20 cellular contexts compared by ENCODE assay signal in genomic region chr15:69881310-69881660, GRCh38.
A peak's percentile ranks its signal among the peaks of the same experiment; 100 is the strongest.
DNase-seq lines count a peak whose midpoint lies in the region; ATAC-seq, FAIRE-seq and TF ChIP-seq lines count a peak whose summit lies in the region.
"Had no signal": no experiment of that assay in that cellular context is flagged by ENCODE, and none has a peak within 500 bp of the region (broad histone marks: within the 10 kb centered on the region; RNA-seq: fewer than 3 reads in every experiment).

No MANE protein-coding gene starts in this region.

- peaks cover 0 to 2% (median 0%) of the 10 kb centered on the region in 3 donors for H3K9me3 Mint-ChIP-seq in IgD-negative memory B cell
- H3K9me3 Mint-ChIP-seq: activated CD4-positive, alpha-beta memory T cell treated with anti-CD3 and anti-CD28 coated beads for 36 hours; activated naive CD8-positive, alpha-beta T cell treated with anti-CD3 and anti-CD28 coated beads, Interleukin-2, amount 50 U/mL, for 24 hours; activated T-cell treated with anti-CD3 and anti-CD28 coated beads, Interleukin-2, amount 50 U/mL, for 72 hours; immature natural killer cell; nephron progenitor cell had no signal

- H4K8ac ChIP-seq in trophoblast cell (ENCODE audit: low read depth, low read length): no peak overlapping the region

- H3K79me1 ChIP-seq in trophoblast cell (ENCODE audit: low read length): no peaks in the 10 kb centered on the region

- TF ChIP-seq POLR2A in GM12878 (IDR thresholded peaks at IDR 0.05; ENCODE audit: low read depth, low read length): no peak

- H3K4me1 Mint-ChIP-seq in IgD-negative memory B cell (peaks cover 23 to 30% (median 24%) of the 10 kb centered on the region in 3 donors), T-helper 17 cell (no peaks in the 10 kb centered on the region)
- H3K4me1 Mint-ChIP-seq: immature natural killer cell had no signal

- H3K4me3 Mint-ChIP-seq in IgD-negative memory B cell (peak overlapping the region; percentile 58 to 89 (median 82)), T-helper 17 cell (no peak overlapping the region)
- H3K4me3 Mint-ChIP-seq: activated CD4-positive, alpha-beta memory T cell treated with anti-CD3 and anti-CD28 coated beads for 36 hours; activated naive CD8-positive, alpha-beta T cell treated with anti-CD3 and anti-CD28 coated beads, Interleukin-2, amount 50 U/mL, for 24 hours; activated T-cell treated with anti-CD3 and anti-CD28 coated beads, Interleukin-2, amount 50 U/mL, for 72 hours; immature natural killer cell; nephron progenitor cell; type B pancreatic cell had no signal

- no peak overlapping the region for H2AK5ac ChIP-seq in trophoblast cell (ENCODE audit: low read length)

- H3K4me2 ChIP-seq in BLaER1: peak overlapping the region; percentile 59
- peak overlapping the region; percentile 65 for H3K4me2 ChIP-seq in GM12878 (ENCODE audit: control insufficient read depth, insufficient read depth)
- H3K4me2 ChIP-seq in trophoblast cell (ENCODE audit: low read length): no peak overlapping the region

- WGBS in GM12878 (ENCODE audit: insufficient coverage, insufficient replicate concordance, low lambda C conversion rate, missing lambda C conversion rate): 0% methylated on average over 4 of the region's 4 CpGs
- WGBS in trophoblast cell (ENCODE audit: extremely low coverage, insufficient coverage, insufficient read length): no CpG with 5 or more reads among the region's 4 CpGs

- H3K9me3 ChIP-seq in BLaER1: no peaks in the 10 kb centered on the region
- H3K9me3 ChIP-seq in GM12878 (replicated peaks; ENCODE audit: control insufficient read depth, insufficient read depth, low read length): peaks cover 2% of the 10 kb centered on the region; the same call in 1 of the 3 replicates
- no peaks in the 10 kb centered on the region for H3K9me3 ChIP-seq in T-helper 17 cell (ENCODE audit: control insufficient read depth, low read length, poor library complexity, severe bottlenecking)
- peaks cover 2% of the 10 kb centered on the region for H3K9me3 ChIP-seq in trophoblast cell (ENCODE audit: insufficient read depth, low read depth, low read length)
- H3K9me3 ChIP-seq: esophagus muscularis mucosa, psoas muscle had no signal

- H3K27me3 ChIP-seq in BLaER1 (no peaks in the 10 kb centered on the region), GM12878 (replicated peaks in 1 of 2; ENCODE audit: control insufficient read depth in 2 of 2, insufficient read depth in 2 of 2, low read length in 1 of 2) (peaks cover 0 to 3% of the 10 kb centered on the region in 2 experiments; a peak in 1 of 4 replicates), dorsolateral prefrontal cortex (peaks cover 0 to 12% (median 0%) of the 10 kb centered on the region in 45 donors), trophoblast cell (ENCODE audit: insufficient read depth, low read length) (no peaks in the 10 kb centered on the region)

- H3K36me3 Mint-ChIP-seq in IgD-negative memory B cell (no peaks in the 10 kb centered on the region), T-helper 17 cell (ENCODE audit: low read depth) (no peaks in the 10 kb centered on the region)
- H3K36me3 Mint-ChIP-seq: activated CD4-positive, alpha-beta memory T cell treated with anti-CD3 and anti-CD28 coated beads for 36 hours; immature natural killer cell had no signal

- DNase-seq in GM19238 (ENCODE audit: insufficient read length, low spot score) (peak; percentile 35), GM12878 (ENCODE audit: low read depth, low spot score) (peak; percentile 3), T-helper 17 cell (no peak), mesenteric fat pad (ENCODE audit: low spot score) (no peak), dorsolateral prefrontal cortex (no peak), trophoblast cell (no peak)
- DNase-seq: activated CD4-positive, alpha-beta memory T cell treated with anti-CD3 and anti-CD28 coated beads for 36 hours; activated T-cell treated with anti-CD3 and anti-CD28 coated beads, Interleukin-2, amount 50 U/mL, for 72 hours; glutamatergic neuron; immature natural killer cell; nephron progenitor cell; psoas muscle; stimulated activated CD4-positive, alpha-beta T cell treated with anti-CD3 and anti-CD28 coated beads, Interleukin-12 subunit alpha, Interleukin-12 subunit beta, amount 100 ng/mL, for 4 hours; SW 1271 had no signal

- no TSS peak for BruUV-seq in GM12878 (replicated peaks; lab: Mats Ljungman, UMichigan)

- no peak overlapping the region for H3K23ac ChIP-seq in trophoblast cell (ENCODE audit: low read length)

- SMC1A ChIA-PET in GM12878 (lab: Charles Lee; ENCODE audit: uncharacterized antibody, unreplicated experiment): no interaction called here

- H4K91ac ChIP-seq in trophoblast cell (ENCODE audit: low read depth, low read length): no peak overlapping the region

- H3K79me2 ChIP-seq in GM12878 (ENCODE audit: control insufficient read depth, insufficient read depth, low read length) (no peaks in the 10 kb centered on the region), trophoblast cell (ENCODE audit: control insufficient read depth, insufficient read depth, low read length, poor library complexity) (no peaks in the 10 kb centered on the region)

- H3K18ac ChIP-seq in trophoblast cell (ENCODE audit: low read length): no peak overlapping the region

- POLR2A ChIA-PET in GM12878 (lab: Charles Lee): no interaction called here

- no peaks in the 10 kb centered on the region for H3K27me3 Mint-ChIP-seq in IgD-negative memory B cell
- H3K27me3 Mint-ChIP-seq in T-helper 17 cell: peaks cover 8% of the 10 kb centered on the region

- H2AFZ ChIP-seq in GM12878 (ENCODE audit: control insufficient read depth, low read depth, low read length) (no peak overlapping the region), trophoblast cell (ENCODE audit: insufficient read depth, low read length, poor library complexity) (no peak overlapping the region)

- intact Hi-C loops in GM12878 (cut with micrococcal nuclease; ENCODE audit: unreplicated experiment) (no loop called here), dorsolateral prefrontal cortex (cut with DNase I) (loop anchor here in 1 of 2 donors (10.0 kb wide), 2 partner anchors 166 to 276 kb away; no protein-coding TSS in a partner anchor)

- H4K20me1 ChIP-seq in BLaER1 (no peaks in the 10 kb centered on the region; the same call in 1 of the 2 replicates), GM12878 (ENCODE audit: control insufficient read depth, insufficient read depth) (no peaks in the 10 kb centered on the region)

- H3K36me3 ChIP-seq in BLaER1: no peaks in the 10 kb centered on the region
- H3K36me3 ChIP-seq in GM12878 (ENCODE audit: control insufficient read depth in 2 of 2, insufficient read depth in 2 of 2, low read length in 1 of 2): no peaks in the 10 kb centered on the region
- no peaks in the 10 kb centered on the region for H3K36me3 ChIP-seq in trophoblast cell (ENCODE audit: control insufficient read depth in 1 of 2, insufficient read depth in 2 of 2, low read length in 2 of 2)
- H3K36me3 ChIP-seq: esophagus muscularis mucosa had no signal

- TF ChIP-seq CTCF in GM12878 (IDR thresholded peaks at IDR 0.05 in 2 of 3, conservative IDR thresholded peaks at IDR 0.05 in 1 of 3; ENCODE audit: control insufficient read depth in 2 of 3, extremely low read depth in 1 of 3, insufficient read depth in 1 of 3, low read depth in 3 of 3, low read length in 3 of 3): no peak
- TF ChIP-seq CTCF in dorsolateral prefrontal cortex (IDR thresholded peaks at IDR 0.05 in 54 of 56, conservative IDR thresholded peaks at IDR 0.05 in 2 of 56; ENCODE audit: low read depth in 1 of 56, partially characterized antibody in 56 of 56): no peak

- CTCF ChIA-PET in GM12878 (lab: Yijun Ruan, JAX): no interaction called here

- TF ChIP-seq EP300 in GM12878 (IDR thresholded peaks at IDR 0.05; ENCODE audit: borderline replicate concordance in 1 of 2, control insufficient read depth in 1 of 2, low read depth in 2 of 2, low read length in 2 of 2): no peak

- H3K27ac Mint-ChIP-seq in IgD-negative memory B cell: peak overlapping the region in 1 of 3 donors; percentile 97
- no peak overlapping the region for H3K27ac Mint-ChIP-seq in T-helper 17 cell
- H3K27ac Mint-ChIP-seq: activated CD4-positive, alpha-beta memory T cell treated with anti-CD3 and anti-CD28 coated beads for 36 hours; activated T-cell treated with anti-CD3 and anti-CD28 coated beads, Interleukin-2, amount 50 U/mL, for 72 hours; immature natural killer cell; nephron progenitor cell; type B pancreatic cell had no signal

- no peak overlapping the region for H2BK5ac ChIP-seq in trophoblast cell (ENCODE audit: low read depth, low read length, poor library complexity)

- in situ Hi-C loops in GM12878 (cut with MboI): no loop called here

- ATAC-seq in GM12878 (peak; percentile 35; the same call in 2 of the 3 replicates), T-helper 17 cell (no peak)
- ATAC-seq: activated T-cell treated with anti-CD3 and anti-CD28 coated beads, Interleukin-2, amount 50 U/mL, for 72 hours; Panc1 had no signal

- no peak overlapping the region for H2BK12ac ChIP-seq in trophoblast cell (ENCODE audit: low read length)

- H3K4me3 ChIP-seq in BLaER1 (no peak overlapping the region), GM12878 (no peak overlapping the region), dorsolateral prefrontal cortex (no peak overlapping the region), trophoblast cell (ENCODE audit: low read depth, low read length) (no peak overlapping the region)
- H3K4me3 ChIP-seq: esophagus muscularis mucosa, psoas muscle had no signal

- H3K14ac ChIP-seq in trophoblast cell (ENCODE audit: low read length): no peak overlapping the region

- H3K4ac ChIP-seq in trophoblast cell (ENCODE audit: low read depth, low read length): no peak overlapping the region

- H3K4me1 ChIP-seq in BLaER1 (peaks cover 23% of the 10 kb centered on the region), GM12878 (ENCODE audit: control insufficient read depth, insufficient read depth, low read length) (peaks cover 17% of the 10 kb centered on the region), trophoblast cell (ENCODE audit: control insufficient read depth in 1 of 2, insufficient read depth in 2 of 2, low read length in 2 of 2) (no peaks in the 10 kb centered on the region)
- H3K4me1 ChIP-seq: esophagus muscularis mucosa, psoas muscle had no signal

- no peak overlapping the region for H4K12ac ChIP-seq in trophoblast cell (ENCODE audit: low read depth, low read length)

- H3K9ac ChIP-seq in BLaER1 (no peak overlapping the region), GM12878 (ENCODE audit: control insufficient read depth, insufficient read depth, low read length) (no peak overlapping the region), trophoblast cell (ENCODE audit: low read length) (no peak overlapping the region)

- no peak for TF ChIP-seq RAD21 in GM12878 (IDR thresholded peaks at IDR 0.05; ENCODE audit: insufficient read depth, low read depth, low read length)

- H3K27ac ChIP-seq in BLaER1 (no peak overlapping the region), GM12878 (ENCODE audit: control insufficient read depth, insufficient read depth) (no peak overlapping the region), dorsolateral prefrontal cortex (no peak overlapping the region), trophoblast cell (ENCODE audit: low read depth, low read length) (no peak overlapping the region)
- H3K27ac ChIP-seq: esophagus muscularis mucosa, psoas muscle had no signal

- peak; percentile 59 for FAIRE-seq in GM12878 (lab: Jason Lieb, UNC)

- RAD21 ChIA-PET in GM12878 (lab: Charles Lee; ENCODE audit: unreplicated experiment): interaction anchor here (2.0 kb wide), 1 partner anchor 126 kb away, joined by 7 read pairs; no protein-coding TSS in a partner anchor

- no peak overlapping the region for H2BK120ac ChIP-seq in trophoblast cell (ENCODE audit: insufficient read depth, low read length, poor library complexity)

Comparison
In these comparisons a context has a peak if more than half of its experiments do, and no peak if none do; other contexts are left out.
1. DNase-seq: peak in GM19238 (single experiment) and GM12878 (single experiment); none in T-helper 17 cell (0 of 3), mesenteric fat pad (single experiment), dorsolateral prefrontal cortex (0 of 10) and trophoblast cell (0 of 2).